Comparison of ENCODE assay signal across 22 cellular contexts in genomic region chr4:3035674-3036073, GRCh38. TPM values are rescaled to one million over a fixed set of nuclear protein-coding genes. Genes with fewer than 3 reads are reported as not detected.
DNase-seq lines count a peak whose midpoint lies in the region; ATAC-seq, FAIRE-seq and TF ChIP-seq lines count a peak whose summit lies in the region.
"Had no signal": no experiment of that assay in that cellular context is flagged by ENCODE, and none has a peak within 500 bp of the region (broad histone marks: within the 10 kb centered on the region; RNA-seq: fewer than 3 reads in every experiment).

No MANE protein-coding gene starts in this region.

- TF ChIP-seq EP300 in HepG2 (IDR thresholded peaks at IDR 0.05; ENCODE audit: low read depth in 2 of 2, low read length in 2 of 2) (no peak), HepG2 (CRISPR knock-in tag; IDR thresholded peaks at IDR 0.05; ENCODE audit: borderline replicate concordance) (no peak)

- DNase-seq in HepG2 (ENCODE audit: low spot score): no peak
- no peak for DNase-seq in right lobe of liver
- peak; percentile 41 for DNase-seq in mesenteric fat pad (ENCODE audit: low spot score)
- DNase-seq in A172 (ENCODE audit: low spot score): no peak
- no peak for DNase-seq in HPDE6-E6E7 (ENCODE audit: extremely low spot score)
- DNase-seq: ACHN; AML-193; Caco-2; CD4-positive, alpha-beta T cell; GM23248; HCEC 1CT had no signal

- peak overlapping the region in 2 of 3 experiments; percentile 26 to 67; a peak in 4 of 6 replicates for H3K4me3 ChIP-seq in HepG2 (replicated peaks in 1 of 3; ENCODE audit: insufficient read depth in 1 of 3, low read depth in 2 of 3, low read length in 3 of 3)
- no peak overlapping the region for H3K4me3 ChIP-seq in right lobe of liver
- peak overlapping the region; percentile 65 for H3K4me3 ChIP-seq in OCI-LY3 (ENCODE audit: low read length)
- H3K4me3 ChIP-seq: GM23248 had no signal

- no peaks in the 10 kb centered on the region for H3K9me3 ChIP-seq in HepG2 (ENCODE audit: low read length)
- H3K9me3 ChIP-seq in right lobe of liver: no peaks in the 10 kb centered on the region
- H3K9me3 ChIP-seq in OCI-LY3 (ENCODE audit: insufficient read depth, low read length): no peaks in the 10 kb centered on the region
- H3K9me3 ChIP-seq: Caco-2 had no signal

- intact Hi-C loops in HepG2 (cut with micrococcal nuclease; ENCODE audit: unreplicated experiment) (no loop called here), right lobe of liver (cut with DNase I) (loop anchor here in 1 of 2 donors (10.0 kb wide), 2 partner anchors 61 to 271 kb away; no protein-coding TSS in a partner anchor)

- ATAC-seq in HepG2 (no peak), right lobe of liver (no peak), GM18868 (IDR thresholded peaks at IDR 0.05; ENCODE audit: unreplicated experiment) (no peak)

- H3K36me3 ChIP-seq in HepG2 (replicated peaks in 1 of 2; ENCODE audit: control insufficient read depth in 1 of 2, insufficient read depth in 2 of 2, low read length in 2 of 2) (no peaks in the 10 kb centered on the region), right lobe of liver (no peaks in the 10 kb centered on the region), OCI-LY3 (replicated peaks; ENCODE audit: low read depth, low read length) (no peaks in the 10 kb centered on the region)

- POLR2A ChIA-PET in HepG2 (lab: Yijun Ruan, JAX): interaction anchor here (1.3 to 1.9 kb wide), 2 partner anchors 12 to 26 kb away, joined by 3 to 7 read pairs; no protein-coding TSS in a partner anchor

- FAIRE-seq in HepG2 (lab: Jason Lieb, UNC): no peak
- FAIRE-seq: A204.1, D721Med, G401.6, H54, HTR-8/SVneo had no signal

- no peak for TF ChIP-seq RAD21 in HepG2 (CRISPR knock-in tag; IDR thresholded peaks at IDR 0.05)

- H3K27me3 ChIP-seq in HepG2 (ENCODE audit: control insufficient read depth in 1 of 2, insufficient read depth in 2 of 2, low read length in 2 of 2) (peaks cover 2 to 37% of the 10 kb centered on the region in 2 experiments; a peak in 3 of 5 replicates), right lobe of liver (no peaks in the 10 kb centered on the region), OCI-LY3 (ENCODE audit: low read depth, low read length) (peaks cover 47% of the 10 kb centered on the region)

- H4K20me1 ChIP-seq in HepG2 (ENCODE audit: insufficient read depth, low read length): no peaks in the 10 kb centered on the region
- no peaks in the 10 kb centered on the region for H4K20me1 ChIP-seq in OCI-LY3 (ENCODE audit: insufficient read depth, low read length)

- no peak overlapping the region for H3K9ac ChIP-seq in HepG2 (ENCODE audit: insufficient read depth, low read depth, low read length)
- H3K9ac ChIP-seq in OCI-LY3 (ENCODE audit: low read length): peak overlapping the region; percentile 23; the same call in 1 of the 2 replicates
- H3K9ac ChIP-seq: GM23248, KMS-11 had no signal

- H3K4me1 ChIP-seq in HepG2 (ENCODE audit: insufficient read depth, low read length) (peaks cover 77% of the 10 kb centered on the region), right lobe of liver (no peaks in the 10 kb centered on the region), OCI-LY3 (ENCODE audit: low read length) (peaks cover 50% of the 10 kb centered on the region)
- H3K4me1 ChIP-seq: Caco-2 had no signal

- no peak for TF ChIP-seq POLR2A in HepG2 (IDR thresholded peaks at IDR 0.05; ENCODE audit: insufficient read depth in 1 of 2, low read depth in 2 of 2, low read length in 2 of 2)
- no peak for TF ChIP-seq POLR2A in right lobe of liver (IDR thresholded peaks at IDR 0.05)

- H3K79me2 ChIP-seq in HepG2 (ENCODE audit: insufficient read depth, low read length) (no peaks in the 10 kb centered on the region), OCI-LY3 (ENCODE audit: low read length) (no peaks in the 10 kb centered on the region)

- no TSS peak for BruUV-seq in HepG2 (replicated peaks; lab: Mats Ljungman, UMichigan)

- in situ Hi-C loops in HepG2 (cut with HindIII; ENCODE audit: extremely low pct_ligation_motif_present, low pct_unique_long_range_greater_than_20kb): loop anchor here (5.0 kb wide), 1 partner anchor 53 kb away; no protein-coding TSS in a partner anchor

- H2AFZ ChIP-seq in HepG2 (ENCODE audit: low read length): no peak overlapping the region
- peak overlapping the region; percentile 67; the same call in 1 of the 2 replicates for H2AFZ ChIP-seq in OCI-LY3 (ENCODE audit: low read depth, low read length)
- H2AFZ ChIP-seq: GM23248 had no signal

- CTCF ChIA-PET in HepG2 (lab: Yijun Ruan, JAX; ENCODE audit: low intra/inter-chr PET ratio, low total read pairs): no interaction called here

- H3K27ac ChIP-seq in HepG2 (ENCODE audit: extremely low read length, insufficient read depth, low read length) (no peak overlapping the region), right lobe of liver (no peak overlapping the region), OCI-LY3 (ENCODE audit: low read length) (no peak overlapping the region)
- H3K27ac ChIP-seq: C4-2B, GM23248, HL-60, KMS-11 had no signal

- WGBS in HepG2 (ENCODE audit: low lambda C conversion rate): 54% methylated on average over 6 of the region's 6 CpGs
- 83% methylated on average over 3 of the region's 6 CpGs for WGBS in right lobe of liver (ENCODE audit: insufficient coverage, low coverage, low lambda C conversion rate, missing lambda C conversion rate)

- H3K4me2 ChIP-seq in HepG2 (ENCODE audit: low read depth, low read length) (peak overlapping the region; percentile 99), OCI-LY3 (ENCODE audit: low read length) (peak overlapping the region; percentile 78)
- H3K4me2 ChIP-seq: KMS-11 had no signal

- no peak for TF ChIP-seq CTCF in HepG2 (CRISPR knock-in tag; IDR thresholded peaks at IDR 0.05)
- no peak for TF ChIP-seq CTCF in right lobe of liver (IDR thresholded peaks at IDR 0.05)
- TF ChIP-seq CTCF in OCI-LY3 (IDR thresholded peaks at IDR 0.05; ENCODE audit: low read depth, low read length): no peak

TF ChIP-seq in HepG2, 621 proteins besides CTCF, POLR2A, EP300 and RAD21 (continues in another document):
- TF ChIP-seq ZNF333 (CRISPR knock-in tag; IDR thresholded peaks at IDR 0.05; ENCODE audit: borderline replicate concordance): peak; percentile 53; the same call in 1 of the 2 replicates
- no peak for TF ChIP-seq HNRNPK (IDR thresholded peaks at IDR 0.05; ENCODE audit: low read depth, low read length, poor library complexity, severe bottlenecking)

RNA-seq across cellular contexts. Expression of gene HTT-AS, which starts 38.7 kb away (rescaled TPM):
- not detected in 2 replicates for total RNA-seq in HepG2 (2016; rRNA removed; fragmentation: Illumina TruSeq; extraction: Trizol)
- total RNA-seq in HepG2 (2016; cell fraction: cytosol; rRNA removed; fragmentation: Illumina TruSeq; extraction: Trizol; ENCODE audit: low read depth): not detected in 2 replicates
- not detected in 2 replicates for total RNA-seq in HepG2 (2016; cell fraction: insoluble cytoplasmic fraction; rRNA removed; fragmentation: Illumina TruSeq; extraction: Trizol)
- total RNA-seq in HepG2 (2016; cell fraction: membrane; rRNA removed; fragmentation: Illumina TruSeq; extraction: Trizol): not detected in 2 replicates
- total RNA-seq in HepG2 (2016; cell fraction: nucleus; rRNA removed; fragmentation: Illumina TruSeq; extraction: Trizol): not detected in 2 replicates
- not detected in 2 replicates for polyA plus RNA-seq in HepG2 (2011; rRNA removed)
- polyA plus RNA-seq in HepG2 (2011; cell fraction: cytosol; rRNA removed): not detected in 2 replicates
- not detected in 2 replicates for polyA plus RNA-seq in HepG2 (2011; cell fraction: nucleus; rRNA removed)
- polyA plus RNA-seq in HepG2 (2012): not detected in 2 replicates
- polyA plus RNA-seq in HepG2 (2016; cell fraction: cytosol; fragmentation: Illumina TruSeq; extraction: Trizol; ENCODE audit: low read depth): not detected in 2 replicates
- polyA plus RNA-seq in HepG2 (2016; cell fraction: insoluble cytoplasmic fraction; fragmentation: Illumina TruSeq; extraction: Trizol; ENCODE audit: low read depth): not detected in 2 replicates
- polyA plus RNA-seq in HepG2 (2016; cell fraction: membrane; fragmentation: Illumina TruSeq; extraction: Trizol; ENCODE audit: low read depth): not detected in 2 replicates
- polyA plus RNA-seq in HepG2 (2016; cell fraction: nucleus; fragmentation: Illumina TruSeq; extraction: Trizol; ENCODE audit: insufficient read depth, low read depth): not detected in 2 replicates
- not detected in 2 replicates for polyA minus RNA-seq in HepG2 (2011; rRNA and poly(A)+ RNA removed; ENCODE audit: low replicate concordance)
- polyA minus RNA-seq in HepG2 (2011; cell fraction: cytosol; rRNA and poly(A)+ RNA removed): not detected in 2 replicates
- polyA minus RNA-seq in HepG2 (2011; cell fraction: nucleus; rRNA and poly(A)+ RNA removed): not detected in 2 replicates
- not detected for total RNA-seq in right lobe of liver
- not detected for total RNA-seq in mesenteric fat pad
- total RNA-seq in A172 (2014; rRNA removed; shearing (Covaris generic)): not detected in 2 replicates
- total RNA-seq: Caco-2; CD4-positive, alpha-beta T cell; GM23248 had no signal
- polyA plus RNA-seq: BJ, GM23248 had no signal

RNA-seq across cellular contexts. Expression of gene HTT, which starts 38.8 kb away (rescaled TPM):
- total RNA-seq in HepG2 (2016; rRNA removed; fragmentation: Illumina TruSeq; extraction: Trizol): 19.5 and 34.3 TPM in 2 replicates
- 8.9 and 9.0 TPM in 2 replicates for total RNA-seq in HepG2 (2016; cell fraction: cytosol; rRNA removed; fragmentation: Illumina TruSeq; extraction: Trizol; ENCODE audit: low read depth)
- 19.6 and 34.7 TPM in 2 replicates for total RNA-seq in HepG2 (2016; cell fraction: insoluble cytoplasmic fraction; rRNA removed; fragmentation: Illumina TruSeq; extraction: Trizol)
- total RNA-seq in HepG2 (2016; cell fraction: membrane; rRNA removed; fragmentation: Illumina TruSeq; extraction: Trizol): 12.0 and 13.5 TPM in 2 replicates
- total RNA-seq in HepG2 (2016; cell fraction: nucleus; rRNA removed; fragmentation: Illumina TruSeq; extraction: Trizol): 44.5 and 53.3 TPM in 2 replicates
- polyA plus RNA-seq in HepG2 (2011; rRNA removed): 17.5 and 21.0 TPM in 2 replicates
- 8.1 and 12.3 TPM in 2 replicates for polyA plus RNA-seq in HepG2 (2011; cell fraction: cytosol; rRNA removed)
- polyA plus RNA-seq in HepG2 (2011; cell fraction: nucleus; rRNA removed): 77.2 and 88.2 TPM in 2 replicates
- 19.2 and 21.9 TPM in 2 replicates for polyA plus RNA-seq in HepG2 (2012)
- polyA plus RNA-seq in HepG2 (2016; cell fraction: cytosol; fragmentation: Illumina TruSeq; extraction: Trizol; ENCODE audit: low read depth): 0.76 and 0.89 TPM in 2 replicates
- polyA plus RNA-seq in HepG2 (2016; cell fraction: insoluble cytoplasmic fraction; fragmentation: Illumina TruSeq; extraction: Trizol; ENCODE audit: low read depth): 11.2 and 16.6 TPM in 2 replicates
- polyA plus RNA-seq in HepG2 (2016; cell fraction: membrane; fragmentation: Illumina TruSeq; extraction: Trizol; ENCODE audit: low read depth): 1.9 and 2.0 TPM in 2 replicates
- polyA plus RNA-seq in HepG2 (2016; cell fraction: nucleus; fragmentation: Illumina TruSeq; extraction: Trizol; ENCODE audit: insufficient read depth, low read depth): 51.6 and 58.9 TPM in 2 replicates
- polyA minus RNA-seq in HepG2 (2011; rRNA and poly(A)+ RNA removed; ENCODE audit: low replicate concordance): 75.1 and 127 TPM in 2 replicates
- 57.9 and 59.9 TPM in 2 replicates for polyA minus RNA-seq in HepG2 (2011; cell fraction: cytosol; rRNA and poly(A)+ RNA removed)
- 131 and 135 TPM in 2 replicates for polyA minus RNA-seq in HepG2 (2011; cell fraction: nucleus; rRNA and poly(A)+ RNA removed)
- total RNA-seq in right lobe of liver: 10 to 100 TPM; 25.5 to 37.8 (median 30.3) TPM
- total RNA-seq in mesenteric fat pad: 56.5 TPM
- 12.2 and 17.0 TPM in 2 replicates for total RNA-seq in A172 (2014; rRNA removed; shearing (Covaris generic))

Comparison
In these comparisons a context has a peak if more than half of its experiments do, and no peak if none do; other contexts are left out.
1. H3K4me3 ChIP-seq: peak in HepG2 (2 of 3) and OCI-LY3 (single experiment); none in right lobe of liver (0 of 3).